8 cellular contexts compared by ENCODE assay signal in genomic region chr1:37514350-37515184, GRCh38. TPM values are rescaled to one million over a fixed set of nuclear protein-coding genes. Genes with fewer than 3 reads are reported as not detected.
A peak's percentile ranks its signal among the peaks of the same experiment; 100 is the strongest.
DNase-seq lines count a peak whose midpoint lies in the region; ATAC-seq and TF ChIP-seq lines count a peak whose summit lies in the region.

Gene MEAF6 (minus strand): TSS chr1:37514766. CDS start chr1:37514746, 20 bp downstream.

- peaks cover 2% of the 10 kb centered on the region for H3K79me1 ChIP-seq in neuronal stem cell (ENCODE audit: low read depth, low read length)

- peak within 1 kb of the TSS; percentile 100 for H3K4me3 ChIP-seq in SJCRH30
- H3K4me3 ChIP-seq in neuronal stem cell (ENCODE audit: low read length in 2 of 2) = peak within 1 kb of the TSS; percentile 60 to 94

- H4K8ac ChIP-seq in neuronal stem cell (ENCODE audit: low read depth, low read length) = no peak within 1 kb of the TSS

- ATAC-seq in GM21786 (IDR thresholded peaks at IDR 0.05; ENCODE audit: unreplicated experiment) = peak; percentile 90

- peak within 1 kb of the TSS; percentile 96 for H3K18ac ChIP-seq in neuronal stem cell (ENCODE audit: low read length)

- peak within 1 kb of the TSS; percentile 71 for H3K14ac ChIP-seq in neuronal stem cell (ENCODE audit: low read length)

- H2BK15ac ChIP-seq in neuronal stem cell (ENCODE audit: low read length) = peak within 1 kb of the TSS; percentile 75

- no peak within 1 kb of the TSS for H2AK5ac ChIP-seq in neuronal stem cell (ENCODE audit: low read depth, low read length)

- no peaks in the 10 kb centered on the region for H3K27me3 ChIP-seq in SJCRH30
- peaks cover 0 to 2% (median 0%) of the 10 kb centered on the region in 3 experiments for H3K27me3 ChIP-seq in neuronal stem cell (ENCODE audit: control insufficient read depth in 3 of 3, insufficient read depth in 3 of 3, low read depth in 1 of 3, low read length in 3 of 3)

- no peaks in the 10 kb centered on the region for H3K9me3 ChIP-seq in KOPT-K1 (ENCODE audit: insufficient read depth, low read length, poor library complexity, severe bottlenecking)
- H3K9me3 ChIP-seq in SJCRH30 (replicated peaks) = no peaks in the 10 kb centered on the region
- H3K9me3 ChIP-seq in neuronal stem cell (replicated peaks in 1 of 2; ENCODE audit: control insufficient read depth in 2 of 2, insufficient read depth in 1 of 2, low read depth in 1 of 2, low read length in 2 of 2) = no peaks in the 10 kb centered on the region

- H3K4me1 ChIP-seq in SJCRH30 = peaks cover 3% of the 10 kb centered on the region; the same call in 1 of the 2 replicates
- peaks cover 9 to 12% of the 10 kb centered on the region in 2 donors for H3K4me1 ChIP-seq in neuronal stem cell (ENCODE audit: control insufficient read depth in 2 of 2, insufficient read depth in 1 of 2, low read depth in 1 of 2, low read length in 2 of 2)

- H2BK120ac ChIP-seq in neuronal stem cell (ENCODE audit: low read depth, low read length) = no peak within 1 kb of the TSS

- peak within 1 kb of the TSS; percentile 90 for H2AFZ ChIP-seq in neuronal stem cell (ENCODE audit: low read length)

- no peak within 1 kb of the TSS for H4K91ac ChIP-seq in neuronal stem cell (ENCODE audit: low read depth, low read length, poor library complexity)

- peak within 1 kb of the TSS; percentile 8 for H3K23ac ChIP-seq in neuronal stem cell (ENCODE audit: low read depth, low read length, poor library complexity)

- WGBS in neuronal stem cell (ENCODE audit: extremely low coverage in 2 of 2, insufficient read length in 2 of 2, insufficient replicate concordance in 1 of 2), 2 donors = no CpG with 5 or more reads among the region's 100 CpGs

- H3K4me2 ChIP-seq in neuronal stem cell (ENCODE audit: insufficient read depth, low read length, poor library complexity, severe bottlenecking) = peak within 1 kb of the TSS; percentile 92

- H2BK12ac ChIP-seq in neuronal stem cell (ENCODE audit: low read length) = no peak within 1 kb of the TSS

- H3K27ac ChIP-seq in KOPT-K1 (ENCODE audit: low read depth, low read length, poor library complexity, severe bottlenecking) = peak within 1 kb of the TSS; percentile 92
- peak within 1 kb of the TSS; percentile 47; the same call in 1 of the 2 replicates for H3K27ac ChIP-seq in SJCRH30
- H3K27ac ChIP-seq in neuronal stem cell (replicated peaks; ENCODE audit: low read length) = peak within 1 kb of the TSS; percentile 78

- H3K4ac ChIP-seq in neuronal stem cell (ENCODE audit: low read length) = peak within 1 kb of the TSS; percentile 53

- H3K9ac ChIP-seq in neuronal stem cell (ENCODE audit: low read depth, low read length, poor library complexity) = peak within 1 kb of the TSS; percentile 94

- H2BK5ac ChIP-seq in neuronal stem cell (ENCODE audit: low read length) = peak within 1 kb of the TSS; percentile 94

- TF ChIP-seq CTCF in subcutaneous adipose tissue (IDR thresholded peaks at IDR 0.05; ENCODE audit: low read depth) = no peak

- H3K36me3 ChIP-seq in KOPT-K1 (ENCODE audit: insufficient read depth, low read length) (peaks cover 32% of the 10 kb centered on the region), SJCRH30 (peaks cover 18% of the 10 kb centered on the region), neuronal stem cell (replicated peaks in 1 of 2; ENCODE audit: control insufficient read depth in 2 of 2, insufficient read depth in 2 of 2, low read length in 2 of 2) (peaks cover 4 to 30% of the 10 kb centered on the region in 2 donors)

- DNase-seq in EL (peak; percentile 85), SJCRH30 (peak; percentile 87 to 91), foreskin melanocyte (peak; percentile 67), neuronal stem cell (ENCODE audit: low spot score) (peak; percentile 87)
- DNase-seq in activated gamma-delta T cell treated with anti-CD3 and anti-CD28 coated beads, Interleukin-2, amount 50 U/mL, for 16 hours (ENCODE audit: low read depth) = peak; percentile 76

RNA-seq across cellular contexts. Expression of gene MEAF6, which starts in this region (rescaled TPM):
- total RNA-seq in SJCRH30 (2014; rRNA removed; shearing (Covaris generic)) = 71.1 and 82.3 TPM in 2 replicates
- 64.9 TPM for polyA plus RNA-seq in neuronal stem cell (2013, experiment 1 of 2)
- polyA plus RNA-seq in neuronal stem cell (2013, experiment 2 of 2) = 65.6 TPM
- 10 to 100 TPM; 48.3 to 60.8 (median 56.1) TPM for total RNA-seq in subcutaneous adipose tissue

Comparison
In these comparisons a context has a peak if more than half of its experiments do, and no peak if none do; other contexts are left out.
1. Peak in every context shown above with its lines: DNase-seq, ATAC-seq, H3K4me3 ChIP-seq and H3K27ac ChIP-seq.